ENCODE assay signal across 12 cellular contexts in genomic region chr1:94068096-94068830, GRCh38. TPM values are rescaled to one million over a fixed set of nuclear protein-coding genes. Genes with fewer than 3 reads are reported as not detected.
DNase-seq lines count a peak whose midpoint lies in the region; ATAC-seq and TF ChIP-seq lines count a peak whose summit lies in the region.
"Had no signal": no experiment of that assay in that cellular context is flagged by ENCODE, and none has a peak within 500 bp of the region (broad histone marks: within the 10 kb centered on the region; RNA-seq: fewer than 3 reads in every experiment).

No MANE protein-coding gene starts in this region.

- no peak overlapping the region for H3K4me2 ChIP-seq in mesenchymal stem cell (ENCODE audit: low read length, poor library complexity, severe bottlenecking)

- H3K27me3 ChIP-seq in mesenchymal stem cell (ENCODE audit: control insufficient read depth in 1 of 2, insufficient read depth in 1 of 2, low read length in 2 of 2) = no peaks in the 10 kb centered on the region
- no peaks in the 10 kb centered on the region for H3K27me3 ChIP-seq in upper lobe of right lung

- H3K36me3 ChIP-seq in mesenchymal stem cell (ENCODE audit: control insufficient read depth in 1 of 2, insufficient read depth in 2 of 2, low read depth in 1 of 2, low read length in 2 of 2) (no peaks in the 10 kb centered on the region), upper lobe of right lung (no peaks in the 10 kb centered on the region)

- H3K4me1 Mint-ChIP-seq in activated naive CD8-positive, alpha-beta T cell treated with anti-CD3 and anti-CD28 coated beads, Interleukin-2, amount 50 U/mL, for 24 hours = peaks cover 3% of the 10 kb centered on the region
- peaks cover 9% of the 10 kb centered on the region for H3K4me1 Mint-ChIP-seq in activated naive CD8-positive, alpha-beta T cell treated with anti-CD3 and anti-CD28 coated beads for 36 hours
- peaks cover 62% of the 10 kb centered on the region for H3K4me1 Mint-ChIP-seq in brain

- H3K27ac ChIP-seq in mesenchymal stem cell (ENCODE audit: low read length, poor library complexity, severe bottlenecking) = peak overlapping the region; percentile 95
- H3K27ac ChIP-seq in upper lobe of right lung = peak overlapping the region; percentile 73

- H3K27me3 Mint-ChIP-seq in activated naive CD8-positive, alpha-beta T cell treated with anti-CD3 and anti-CD28 coated beads, Interleukin-2, amount 50 U/mL, for 24 hours = no peaks in the 10 kb centered on the region
- H3K27me3 Mint-ChIP-seq in activated naive CD8-positive, alpha-beta T cell treated with anti-CD3 and anti-CD28 coated beads for 36 hours = no peaks in the 10 kb centered on the region
- peaks cover 3% of the 10 kb centered on the region for H3K27me3 Mint-ChIP-seq in brain
- H3K27me3 Mint-ChIP-seq: stimulated activated naive B cell treated with anti-CD40 and anti-IgM and Interleukin-4, amounts not matched to agents 10 μg/mL and 1 μg/mL and 100 μg/mL, for 72 hours had no signal

- H2AK5ac ChIP-seq in mesenchymal stem cell (ENCODE audit: low read length, severe bottlenecking) = peak overlapping the region; percentile 40

- H3K79me1 ChIP-seq in mesenchymal stem cell (replicated peaks; ENCODE audit: low read length, poor library complexity, severe bottlenecking) = peaks cover 6% of the 10 kb centered on the region

- TF ChIP-seq CTCF in brain (conservative IDR thresholded peaks at IDR 0.05) = no peak
- no peak for TF ChIP-seq CTCF in upper lobe of right lung (IDR thresholded peaks at IDR 0.05)

- H3K9me3 ChIP-seq in mesenchymal stem cell (ENCODE audit: control insufficient read depth, low read length) (no peaks in the 10 kb centered on the region), upper lobe of right lung (no peaks in the 10 kb centered on the region)

- H3K23ac ChIP-seq in mesenchymal stem cell (ENCODE audit: low read length in 2 of 2) = peak overlapping the region in 1 of 2 experiments; percentile 9

- no peak overlapping the region for H2BK15ac ChIP-seq in mesenchymal stem cell (ENCODE audit: low read depth, poor library complexity, severe bottlenecking)

- peak; percentile 55 for ATAC-seq in activated naive CD8-positive, alpha-beta T cell treated with anti-CD3 and anti-CD28 coated beads, Interleukin-2, amount 50 U/mL, for 24 hours
- ATAC-seq in upper lobe of right lung = no peak
- no peak for ATAC-seq in GM21447 (IDR thresholded peaks at IDR 0.05; ENCODE audit: unreplicated experiment)
- ATAC-seq: stimulated activated naive B cell treated with anti-CD40 and anti-IgM and Interleukin-4, amounts not matched to agents 10 μg/mL and 1 μg/mL and 100 μg/mL, for 72 hours had no signal

- H3K9ac ChIP-seq in mesenchymal stem cell (ENCODE audit: low read length) = no peak overlapping the region

- WGBS in mesenchymal stem cell = 72% methylated on average over 5 of the region's 5 CpGs

- no peaks in the 10 kb centered on the region for H3K9me3 Mint-ChIP-seq in activated naive CD8-positive, alpha-beta T cell treated with anti-CD3 and anti-CD28 coated beads, Interleukin-2, amount 50 U/mL, for 24 hours
- H3K9me3 Mint-ChIP-seq in activated naive CD8-positive, alpha-beta T cell treated with anti-CD3 and anti-CD28 coated beads for 36 hours = no peaks in the 10 kb centered on the region
- H3K9me3 Mint-ChIP-seq in brain = no peaks in the 10 kb centered on the region
- H3K9me3 Mint-ChIP-seq: stimulated activated naive B cell treated with anti-CD40 and anti-IgM and Interleukin-4, amounts not matched to agents 10 μg/mL and 1 μg/mL and 100 μg/mL, for 72 hours had no signal

- no peak for DNase-seq in activated naive CD8-positive, alpha-beta T cell treated with anti-CD3 and anti-CD28 coated beads, Interleukin-2, amount 50 U/mL, for 24 hours
- no peak for DNase-seq in activated naive CD8-positive, alpha-beta T cell treated with anti-CD3 and anti-CD28 coated beads for 36 hours
- peak; percentile 69 for DNase-seq in mesenchymal stem cell
- no peak for DNase-seq in upper lobe of right lung
- DNase-seq in NCI-H345 treated with DMSO at 0.1 percent for 48 hours (lab: John Stamatoyannopoulos, UW; ENCODE audit: unreplicated experiment) = no peak
- no peak for DNase-seq in NCI-H82 (lab: John Stamatoyannopoulos, UW)
- DNase-seq: activated naive CD4-positive, alpha-beta T cell treated with Interleukin-2 at 50 U/mL for 16 hours; AML-193; stimulated activated naive B cell treated with anti-CD40 and anti-IgM and Interleukin-4, amounts not matched to agents 10 μg/mL and 1 μg/mL and 100 μg/mL, for 72 hours; T-helper 2 cell had no signal

- no peak overlapping the region for H2AFZ ChIP-seq in mesenchymal stem cell (ENCODE audit: low read depth, low read length)

- H3K14ac ChIP-seq in mesenchymal stem cell (ENCODE audit: low read length in 2 of 2) = peak overlapping the region in 1 of 2 experiments; percentile 11

- no peak overlapping the region for H3K4me3 Mint-ChIP-seq in activated naive CD8-positive, alpha-beta T cell treated with anti-CD3 and anti-CD28 coated beads, Interleukin-2, amount 50 U/mL, for 24 hours
- H3K4me3 Mint-ChIP-seq in activated naive CD8-positive, alpha-beta T cell treated with anti-CD3 and anti-CD28 coated beads for 36 hours = no peak overlapping the region
- no peak overlapping the region for H3K4me3 Mint-ChIP-seq in brain
- H3K4me3 Mint-ChIP-seq: stimulated activated naive B cell treated with anti-CD40 and anti-IgM and Interleukin-4, amounts not matched to agents 10 μg/mL and 1 μg/mL and 100 μg/mL, for 72 hours had no signal

- H3K4me1 ChIP-seq in mesenchymal stem cell (ENCODE audit: control insufficient read depth, insufficient read depth, low read depth, low read length) = peaks cover 20% of the 10 kb centered on the region
- H3K4me1 ChIP-seq in upper lobe of right lung = peaks cover 34% of the 10 kb centered on the region

- H2BK12ac ChIP-seq in mesenchymal stem cell (ENCODE audit: low read length in 2 of 2) = peak overlapping the region; percentile 86 to 89

- no peak overlapping the region for H3K27ac Mint-ChIP-seq in activated naive CD8-positive, alpha-beta T cell treated with anti-CD3 and anti-CD28 coated beads, Interleukin-2, amount 50 U/mL, for 24 hours
- H3K27ac Mint-ChIP-seq in activated naive CD8-positive, alpha-beta T cell treated with anti-CD3 and anti-CD28 coated beads for 36 hours = no peak overlapping the region
- peak overlapping the region in 3 of 5 experiments; percentile 24 to 87 (median 71) for H3K27ac Mint-ChIP-seq in brain
- H3K27ac Mint-ChIP-seq: stimulated activated naive B cell treated with anti-CD40 and anti-IgM and Interleukin-4, amounts not matched to agents 10 μg/mL and 1 μg/mL and 100 μg/mL, for 72 hours had no signal

- peak overlapping the region; percentile 0 for H4K91ac ChIP-seq in mesenchymal stem cell (ENCODE audit: low read length)

- peak overlapping the region; percentile 5 for H2BK5ac ChIP-seq in mesenchymal stem cell (ENCODE audit: low read depth, low read length, poor library complexity, severe bottlenecking)

- H3K18ac ChIP-seq in mesenchymal stem cell (ENCODE audit: low read depth in 1 of 2, low read length in 2 of 2) = peak overlapping the region; percentile 46 to 78

- H3K4me3 ChIP-seq in mesenchymal stem cell (ENCODE audit: insufficient read depth in 1 of 2, low read depth in 1 of 2, low read length in 2 of 2) (no peak overlapping the region), upper lobe of right lung (no peak overlapping the region)

- H3K4ac ChIP-seq in mesenchymal stem cell (ENCODE audit: low read depth in 1 of 2, low read length in 2 of 2) = peak overlapping the region; percentile 5 to 71

- no peaks in the 10 kb centered on the region for H3K36me3 Mint-ChIP-seq in activated naive CD8-positive, alpha-beta T cell treated with anti-CD3 and anti-CD28 coated beads, Interleukin-2, amount 50 U/mL, for 24 hours (ENCODE audit: low read depth)
- H3K36me3 Mint-ChIP-seq in activated naive CD8-positive, alpha-beta T cell treated with anti-CD3 and anti-CD28 coated beads for 36 hours = no peaks in the 10 kb centered on the region
- H3K36me3 Mint-ChIP-seq in brain = no peaks in the 10 kb centered on the region
- H3K36me3 Mint-ChIP-seq: stimulated activated naive B cell treated with anti-CD40 and anti-IgM and Interleukin-4, amounts not matched to agents 10 μg/mL and 1 μg/mL and 100 μg/mL, for 72 hours had no signal

- intact Hi-C loops in upper lobe of right lung (cut with DNase I) = no loop called here

- no peak overlapping the region for H2BK120ac ChIP-seq in mesenchymal stem cell (ENCODE audit: low read depth, low read length)

- H4K8ac ChIP-seq in mesenchymal stem cell (ENCODE audit: low read length) = no peak overlapping the region

RNA-seq across cellular contexts. Expression of gene ABCA4, which starts 52.7 kb away (rescaled TPM):
- total RNA-seq in activated naive CD8-positive, alpha-beta T cell treated with anti-CD3 and anti-CD28 coated beads for 36 hours = not detected
- 0.19 TPM for polyA plus RNA-seq in brain (ENCODE audit: insufficient read depth, low read depth, low replicate concordance)
- 0.12 TPM for polyA plus RNA-seq in mesenchymal stem cell (2013, experiment 1 of 2)
- 0.04 TPM for polyA plus RNA-seq in mesenchymal stem cell (2013, experiment 2 of 2)
- total RNA-seq in upper lobe of right lung = 1.4 TPM

Comparison
In these comparisons a context has a peak if more than half of its experiments do, and no peak if none do; other contexts are left out.
1. H3K27ac Mint-ChIP-seq: peak in brain (3 of 5); none in activated naive CD8-positive, alpha-beta T cell treated with anti-CD3 and anti-CD28 coated beads, Interleukin-2, amount 50 U/mL, for 24 hours (single experiment) and activated naive CD8-positive, alpha-beta T cell treated with anti-CD3 and anti-CD28 coated beads for 36 hours (single experiment).